Comparison of ENCODE assay signal across 9 cellular contexts in genomic region chr3:141940204-141940776, GRCh38.
A peak's percentile ranks its signal among the peaks of the same experiment; 100 is the strongest.
DNase-seq lines count a peak whose midpoint lies in the region; ATAC-seq and TF ChIP-seq lines count a peak whose summit lies in the region.
"Had no signal": no experiment of that assay in that cellular context is flagged by ENCODE, and none has a peak within 500 bp of the region (broad histone marks: within the 10 kb centered on the region; RNA-seq: fewer than 3 reads in every experiment).

No MANE protein-coding gene starts in this region.

- DNase-seq in Ammon's horn (ENCODE audit: low spot score) (peak; percentile 45), HS-27A (ENCODE audit: low read depth) (peak; percentile 74), SK-MEL-5 (ENCODE audit: low read depth, low spot score) (peak; percentile 62), epithelial cell of prostate (ENCODE audit: low read depth, low spot score) (peak; percentile 95), uterus (no peak)

- H3K9ac ChIP-seq in rectal smooth muscle tissue (ENCODE audit: low read length), result no peak overlapping the region

- H3K36me3 ChIP-seq in rectal smooth muscle tissue (ENCODE audit: control insufficient read depth, insufficient read depth, low read length) (no peaks in the 10 kb centered on the region), uterus (no peaks in the 10 kb centered on the region)
- H3K36me3 ChIP-seq: tibial artery had no signal

- TF ChIP-seq CTCF in uterus (IDR thresholded peaks at IDR 0.05), result no peak

- no peaks in the 10 kb centered on the region for H3K9me3 ChIP-seq in uterus
- H3K9me3 ChIP-seq: tibial artery had no signal

- H3K4me3 ChIP-seq in rectal smooth muscle tissue (ENCODE audit: low read length) (no peak overlapping the region), uterus (no peak overlapping the region)
- H3K4me3 ChIP-seq: tibial artery had no signal

- intact Hi-C loops in uterus (cut with DNase I; ENCODE audit: low total_unique reads), result no loop called here

- in situ Hi-C loops in SK-MEL-5 (cut with HindIII; ENCODE audit: low pct_unique_long_range_greater_than_20kb, low sequenced_read_pairs), result no loop called here

- peak overlapping the region; percentile 78 for H3K27ac ChIP-seq in epithelial cell of prostate
- peak overlapping the region; percentile 51 for H3K27ac ChIP-seq in rectal smooth muscle tissue (ENCODE audit: low read depth, low read length)
- no peak overlapping the region for H3K27ac ChIP-seq in uterus
- H3K27ac ChIP-seq: tibial artery had no signal

- ATAC-seq in GM19023 (IDR thresholded peaks at IDR 0.05; ENCODE audit: unreplicated experiment), result no peak
- no peak for ATAC-seq in HG03521 (IDR thresholded peaks at IDR 0.05; ENCODE audit: unreplicated experiment)

- no peaks in the 10 kb centered on the region for H3K4me1 ChIP-seq in rectal smooth muscle tissue (ENCODE audit: control insufficient read depth, insufficient read depth, low read length)
- H3K4me1 ChIP-seq in uterus, result no peaks in the 10 kb centered on the region

- H3K27me3 ChIP-seq in rectal smooth muscle tissue (ENCODE audit: control insufficient read depth, insufficient read depth, low read length) (no peaks in the 10 kb centered on the region), uterus (no peaks in the 10 kb centered on the region)
- H3K27me3 ChIP-seq: tibial artery had no signal

- TF ChIP-seq POLR2A in uterus (IDR thresholded peaks at IDR 0.05), result no peak

Comparison
In these comparisons a context has a peak if more than half of its experiments do, and no peak if none do; other contexts are left out.
1. DNase-seq: peak in Ammon's horn (single experiment), HS-27A (single experiment), SK-MEL-5 (single experiment) and epithelial cell of prostate (single experiment); none in uterus (0 of 2).
2. H3K27ac ChIP-seq: peak in epithelial cell of prostate (single experiment) and rectal smooth muscle tissue (single experiment); none in uterus (0 of 2).